Comparison of ENCODE assay signal across 8 cellular contexts in the genomic region with DNA sequence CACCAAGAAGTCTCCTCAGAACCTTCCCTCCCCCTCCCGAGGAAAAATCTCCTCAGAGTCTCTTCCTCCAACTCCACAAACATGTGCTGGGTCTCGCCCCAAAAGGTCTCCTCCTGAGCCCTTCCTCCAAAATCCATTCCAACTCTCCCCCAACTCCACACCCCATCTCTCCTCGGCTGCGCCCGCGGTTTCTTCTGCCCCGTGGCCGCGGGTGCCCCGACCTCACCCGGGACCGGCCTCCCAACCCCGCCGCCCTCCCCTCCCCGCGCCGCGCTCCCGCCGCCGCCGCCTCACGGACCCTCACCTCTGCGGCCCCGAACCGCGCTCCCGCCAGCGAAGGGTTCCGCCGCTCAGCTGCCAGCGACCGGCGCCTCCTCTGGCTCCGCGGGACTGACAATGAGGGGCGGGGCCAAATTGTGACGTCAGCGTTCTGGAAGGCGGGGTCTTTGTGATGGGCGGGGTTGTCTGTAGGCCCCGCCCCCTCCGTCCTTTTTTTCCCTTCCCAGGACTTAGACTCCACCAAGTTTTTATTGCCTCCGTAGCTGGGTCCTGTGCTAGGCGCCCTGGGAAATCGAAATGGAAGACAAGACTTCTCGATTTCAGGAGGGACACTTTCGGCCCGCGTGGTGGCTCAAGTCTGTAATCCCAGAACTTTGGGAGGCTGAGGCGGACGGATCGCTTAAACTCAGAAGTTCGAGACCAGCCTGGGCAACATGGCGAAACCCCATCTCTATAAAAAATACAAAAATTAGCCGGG. TPM values are rescaled to one million over a fixed set of nuclear protein-coding genes. Genes with fewer than 3 reads are reported as not detected.
DNase-seq lines count a peak whose midpoint lies in the region; ATAC-seq and TF ChIP-seq lines count a peak whose summit lies in the region.

A gene (minus strand): TSS at position 395 of the 757 bp plus-strand sequence.

- DNase-seq in HAP-1 (ENCODE audit: low spot score in 2 of 2) (peak; percentile 75 to 90), NCI-H1436 (lab: John Stamatoyannopoulos, UW) (peak; percentile 62), T-helper 9 cell (peak; percentile 90), ascending aorta (ENCODE audit: low spot score in 2 of 2) (peak; percentile 42 to 92), left ventricle myocardium superior (peak; percentile 94), pulmonary artery endothelial cell (ENCODE audit: low read depth, low spot score) (peak; percentile 66)

- H3K4me1 ChIP-seq in DOHH2 (ENCODE audit: control insufficient read depth, low read length) (peaks cover 32% of the 10 kb centered on the region), HAP-1 (peaks cover 13% of the 10 kb centered on the region), ascending aorta (peaks cover 7 to 28% of the 10 kb centered on the region in 2 donors), urinary bladder (ENCODE audit: insufficient read depth) (no peaks in the 10 kb centered on the region)

- peaks cover 7% of the 10 kb centered on the region; the same call in 1 of the 2 replicates for H3F3A ChIP-seq in DOHH2 (ENCODE audit: control insufficient read depth, insufficient read depth)

- TF ChIP-seq CTCF in DOHH2 (IDR thresholded peaks at IDR 0.05; ENCODE audit: low read depth, low read length, poor library complexity, severe bottlenecking) (no peak), ascending aorta (IDR thresholded peaks at IDR 0.05) (no peak)

- no peaks in the 10 kb centered on the region for H3K9me2 ChIP-seq in DOHH2 (replicated peaks; ENCODE audit: control insufficient read depth, low read length)

- H3K36me3 ChIP-seq in DOHH2 (ENCODE audit: control insufficient read depth, low read length): no peaks in the 10 kb centered on the region
- no peaks in the 10 kb centered on the region for H3K36me3 ChIP-seq in HAP-1 (replicated peaks)
- no peaks in the 10 kb centered on the region for H3K36me3 ChIP-seq in ascending aorta
- no peaks in the 10 kb centered on the region for H3K36me3 ChIP-seq in urinary bladder (ENCODE audit: insufficient read depth)

- 6% methylated on average over 56 of the region's 56 CpGs for WGBS in urinary bladder

- peak; percentile 94 for ATAC-seq in left ventricle myocardium superior

- H3K79me2 ChIP-seq in DOHH2 (ENCODE audit: control insufficient read depth, low read length): peaks cover 46% of the 10 kb centered on the region

- peak within 1 kb of the TSS; percentile 71 for H3K4me2 ChIP-seq in DOHH2 (ENCODE audit: low read length)

- intact Hi-C loops in ascending aorta (cut with DNase I) (loop anchor here (1.0 to 5.0 kb wide), 2 partner anchors 9 to 66 kb away; no protein-coding TSS in a partner anchor), left ventricle myocardium superior (cut with micrococcal nuclease) (no loop called here)

- no peaks in the 10 kb centered on the region for H3K9me3 ChIP-seq in DOHH2 (ENCODE audit: control insufficient read depth, insufficient read depth, low read length)
- no peaks in the 10 kb centered on the region for H3K9me3 ChIP-seq in HAP-1
- H3K9me3 ChIP-seq in ascending aorta: no peaks in the 10 kb centered on the region

- in situ Hi-C loops in HAP-1 (cut with MboI; ENCODE audit: low sequenced_read_pairs): no loop called here

- H3K4me3 ChIP-seq in DOHH2 (ENCODE audit: low read length): peak within 1 kb of the TSS; percentile 78
- H3K4me3 ChIP-seq in HAP-1: peak within 1 kb of the TSS; percentile 54
- H3K4me3 ChIP-seq in ascending aorta: peak within 1 kb of the TSS; percentile 93 to 98
- peak within 1 kb of the TSS; percentile 94 for H3K4me3 ChIP-seq in urinary bladder (ENCODE audit: low read depth, low read length)

- 0 out of 2 replicates have a peak, but pooled peaks cover 11% of the 10 kb centered on the region for H4K20me1 ChIP-seq in DOHH2 (ENCODE audit: control insufficient read depth, insufficient read depth, low read depth, low read length)

- H3K27ac ChIP-seq in DOHH2 (ENCODE audit: low read depth, low read length) (peak within 1 kb of the TSS; percentile 39), ascending aorta (peak within 1 kb of the TSS; percentile 86 to 92), urinary bladder (ENCODE audit: low read depth) (peak within 1 kb of the TSS; percentile 96)

- H3K27me3 ChIP-seq in DOHH2 (ENCODE audit: control insufficient read depth, low read length) (no peaks in the 10 kb centered on the region), HAP-1 (ENCODE audit: low read depth) (no peaks in the 10 kb centered on the region), ascending aorta (no peaks in the 10 kb centered on the region)

RNA-seq across cellular contexts. Expression of the gene that starts here (rescaled TPM):
- total RNA-seq in ascending aorta (18.0 TPM), left ventricle myocardium superior (28.0 TPM), pulmonary artery endothelial cell (54.3 and 69.6 TPM in 2 replicates), urinary bladder (25.0 TPM)
- 13.5 TPM for polyA plus RNA-seq in urinary bladder

Comparison
In these comparisons a context has a peak if more than half of its experiments do, and no peak if none do; other contexts are left out.
1. Peak in every context shown above with its lines: DNase-seq, ATAC-seq, H3K4me3 ChIP-seq and H3K27ac ChIP-seq.
2. H3K27ac ChIP-seq: peak in every context shown above with its lines; median percentile 96 in urinary bladder; 89 in ascending aorta; 39 in DOHH2.